In genomic region chr14:104690861-104691455, GRCh38 we compare ENCODE assay signal across 9 cellular contexts. TPM values are rescaled to one million over a fixed set of nuclear protein-coding genes. Genes with fewer than 3 reads are reported as not detected.
DNase-seq lines count a peak whose midpoint lies in the region; ATAC-seq and TF ChIP-seq lines count a peak whose summit lies in the region.
"Had no signal": no experiment of that assay in that cellular context is flagged by ENCODE, and none has a peak within 500 bp of the region (broad histone marks: within the 10 kb centered on the region; RNA-seq: fewer than 3 reads in every experiment).

No MANE protein-coding gene starts in this region.

- ATAC-seq in RWPE2 (ENCODE audit: low read depth), result no peak
- ATAC-seq in HG02642 (IDR thresholded peaks at IDR 0.05; ENCODE audit: poor library complexity, unreplicated experiment), result no peak
- no peak for ATAC-seq in GM18873 (IDR thresholded peaks at IDR 0.05; ENCODE audit: low FRiP score, unreplicated experiment)
- no peak for ATAC-seq in HG03135 (IDR thresholded peaks at IDR 0.05; ENCODE audit: unreplicated experiment)

- H3K36me3 ChIP-seq in RWPE2 (ENCODE audit: low read depth) (peaks cover 44% of the 10 kb centered on the region), esophagus (ENCODE audit: control insufficient read depth in 2 of 2, insufficient read depth in 2 of 2, low read length in 1 of 2) (peaks cover 0 to 2% of the 10 kb centered on the region in 2 donors)

- H3K4me3 ChIP-seq in GM12864 (ENCODE audit: low read depth, low read length), result peak overlapping the region; percentile 59
- H3K4me3 ChIP-seq in RWPE2 (ENCODE audit: severe bottlenecking), result peak overlapping the region; percentile 94
- H3K4me3 ChIP-seq in esophagus (ENCODE audit: low read depth in 1 of 2, low read length in 2 of 2), result peak overlapping the region; percentile 68 to 71
- H3K4me3 ChIP-seq in retinal pigment epithelial cell (ENCODE audit: low read length), result peak overlapping the region; percentile 63

- no peak for DNase-seq in GM12864 (ENCODE audit: low read depth)
- no peak for DNase-seq in RWPE2 (ENCODE audit: low spot score)
- DNase-seq in retinal pigment epithelial cell (ENCODE audit: low read depth), result no peak
- no peak for DNase-seq in AG08396 (ENCODE audit: low spot score)
- DNase-seq: NCI-H748 treated with DMSO at 0.1 percent for 48 hours had no signal

- H3K27me3 ChIP-seq in RWPE2 (ENCODE audit: insufficient read depth, poor library complexity, severe bottlenecking), result no peaks in the 10 kb centered on the region
- no peaks in the 10 kb centered on the region for H3K27me3 ChIP-seq in esophagus (ENCODE audit: control insufficient read depth in 1 of 2, insufficient read depth in 2 of 2, low read length in 2 of 2)

- H3K4me1 ChIP-seq in RWPE2 (ENCODE audit: insufficient read depth, poor library complexity, severe bottlenecking) (peaks cover 48% of the 10 kb centered on the region), esophagus (ENCODE audit: control insufficient read depth in 2 of 2, insufficient read depth in 2 of 2, low read length in 1 of 2) (peaks cover 12 to 68% of the 10 kb centered on the region in 2 donors)

- 64 to 70% methylated on average over 16 of the region's 16 CpGs for WGBS in esophagus, 2 donors

- H3K27ac ChIP-seq in RWPE2 (ENCODE audit: poor library complexity, severe bottlenecking) (peak overlapping the region; percentile 97), esophagus (ENCODE audit: low read depth in 2 of 2, low read length in 1 of 2) (peak overlapping the region in 1 of 2 donors; percentile 13)

- H3K9me3 ChIP-seq in RWPE2 (ENCODE audit: severe bottlenecking), result no peaks in the 10 kb centered on the region
- H3K9me3 ChIP-seq in esophagus (ENCODE audit: control insufficient read depth in 2 of 2, insufficient read depth in 1 of 2, low read depth in 1 of 2, low read length in 1 of 2), result no peaks in the 10 kb centered on the region

- TF ChIP-seq CTCF in GM12864 (IDR thresholded peaks at IDR 0.05; ENCODE audit: low read depth, low read length, missing control alignments) (no peak), RWPE2 (IDR thresholded peaks at IDR 0.05; ENCODE audit: poor library complexity, severe bottlenecking) (no peak), retinal pigment epithelial cell (conservative IDR thresholded peaks at IDR 0.05; ENCODE audit: low read depth, low read length) (no peak)

RNA-seq across cellular contexts. Expression of gene INF2, which starts 1.5 kb away (rescaled TPM):
- polyA plus RNA-seq in esophagus, result 10 to 100 TPM; 26.6 to 41.9 TPM

RNA-seq across cellular contexts. Expression of gene ADSS1, which starts 33.1 kb away (rescaled TPM):
- 10 to 100 TPM in 1 of 2 donors, 1 to 10 TPM in 1; 5.8 to 10.2 TPM for polyA plus RNA-seq in esophagus
